Comparison of ENCODE assay signal across 25 cellular contexts in genomic region chr14:20317720-20318119, GRCh38.
"Had no signal": no experiment of that assay in that cellular context is flagged by ENCODE, and none has a peak within 500 bp of the region (broad histone marks: within the 10 kb centered on the region; RNA-seq: fewer than 3 reads in every experiment).

No MANE protein-coding gene starts in this region.

- DNase-seq: dorsolateral prefrontal cortex; effector CD4-positive, alpha-beta T cell; foreskin fibroblast; gastrocnemius medialis; head of caudate nucleus; natural killer cell; stimulated activated CD4-positive, alpha-beta T cell treated with anti-CD3 and anti-CD28 coated beads, Interleukin-12 subunit alpha, Interleukin-12 subunit beta, amount 100 ng/mL, for 4 hours; stimulated activated CD4-positive, alpha-beta T cell treated with anti-CD3 and anti-CD28 coated beads, Interleukin-1b, Interleukin-23, amount 100 ng/mL, for 48 hours; stimulated activated CD4-positive, alpha-beta T cell treated with anti-CD3 and anti-CD28 coated beads, Interleukin-4, amount 100 ng/mL, for 1 hour; stimulated activated CD8-positive, alpha-beta memory T cell treated with anti-CD3 and anti-CD28 coated beads, Interleukin-4, amount 100 ng/mL, for 48 hours; stimulated activated naive CD4-positive, alpha-beta T cell; stimulated activated naive CD8-positive, alpha-beta T cell treated with anti-CD3 and anti-CD28 coated beads, Interleukin-15, amount 100 ng/mL, for 72 hours; thyroid gland; trophoblast cell had no signal

- H3K36me3 ChIP-seq: prostate gland had no signal

- ATAC-seq: esophagus mucosa; gastrocnemius medialis; natural killer cell; sciatic nerve; stimulated activated naive CD8-positive, alpha-beta T cell treated with anti-CD3 and anti-CD28 coated beads, Interleukin-15, amount 100 ng/mL, for 72 hours had no signal

- H3K9me3 ChIP-seq: gastrocnemius medialis, prostate gland, right atrium auricular region, suprapubic skin, thyroid gland had no signal

- H3K4me1 Mint-ChIP-seq: memory B cell, natural killer cell, neural progenitor cell had no signal

- H3K4me1 ChIP-seq: gastrocnemius medialis, neural progenitor cell, parathyroid adenoma, prostate gland, right atrium auricular region, suprapubic skin, thyroid gland had no signal

- H3K4me3 Mint-ChIP-seq: memory B cell; natural killer cell; neural progenitor cell; stimulated activated naive CD8-positive, alpha-beta T cell treated with anti-CD3 and anti-CD28 coated beads, Interleukin-15, amount 100 ng/mL, for 72 hours had no signal

- H3K27ac Mint-ChIP-seq: memory B cell; natural killer cell; neural progenitor cell; stimulated activated naive CD8-positive, alpha-beta T cell treated with anti-CD3 and anti-CD28 coated beads, Interleukin-15, amount 100 ng/mL, for 72 hours had no signal

- H3K27ac ChIP-seq: dorsolateral prefrontal cortex, epithelial cell of prostate, gastrocnemius medialis, neural progenitor cell, parathyroid adenoma, prostate gland, right atrium auricular region, suprapubic skin, thyroid gland had no signal

- H3K4me2 ChIP-seq: neural progenitor cell, smooth muscle cell had no signal

- H2AFZ ChIP-seq: neural progenitor cell, parathyroid adenoma had no signal

- H3K36me3 Mint-ChIP-seq: natural killer cell had no signal

- H3K27me3 Mint-ChIP-seq: memory B cell; stimulated activated naive CD8-positive, alpha-beta T cell treated with anti-CD3 and anti-CD28 coated beads, Interleukin-15, amount 100 ng/mL, for 72 hours had no signal

- H3K9ac ChIP-seq: neural progenitor cell, parathyroid adenoma had no signal

- H3K27me3 ChIP-seq: dorsolateral prefrontal cortex, gastrocnemius medialis, neural progenitor cell, right atrium auricular region, suprapubic skin, thyroid gland had no signal

- H3K4me3 ChIP-seq: dorsolateral prefrontal cortex, gastrocnemius medialis, lung, neural progenitor cell, prostate gland, right atrium auricular region, smooth muscle cell, suprapubic skin, thyroid gland had no signal

- H3K9me3 Mint-ChIP-seq: memory B cell; natural killer cell; neural progenitor cell; stimulated activated naive CD8-positive, alpha-beta T cell treated with anti-CD3 and anti-CD28 coated beads, Interleukin-15, amount 100 ng/mL, for 72 hours had no signal
